ENCODE assay signal across 1 cellular context in the genomic region with DNA sequence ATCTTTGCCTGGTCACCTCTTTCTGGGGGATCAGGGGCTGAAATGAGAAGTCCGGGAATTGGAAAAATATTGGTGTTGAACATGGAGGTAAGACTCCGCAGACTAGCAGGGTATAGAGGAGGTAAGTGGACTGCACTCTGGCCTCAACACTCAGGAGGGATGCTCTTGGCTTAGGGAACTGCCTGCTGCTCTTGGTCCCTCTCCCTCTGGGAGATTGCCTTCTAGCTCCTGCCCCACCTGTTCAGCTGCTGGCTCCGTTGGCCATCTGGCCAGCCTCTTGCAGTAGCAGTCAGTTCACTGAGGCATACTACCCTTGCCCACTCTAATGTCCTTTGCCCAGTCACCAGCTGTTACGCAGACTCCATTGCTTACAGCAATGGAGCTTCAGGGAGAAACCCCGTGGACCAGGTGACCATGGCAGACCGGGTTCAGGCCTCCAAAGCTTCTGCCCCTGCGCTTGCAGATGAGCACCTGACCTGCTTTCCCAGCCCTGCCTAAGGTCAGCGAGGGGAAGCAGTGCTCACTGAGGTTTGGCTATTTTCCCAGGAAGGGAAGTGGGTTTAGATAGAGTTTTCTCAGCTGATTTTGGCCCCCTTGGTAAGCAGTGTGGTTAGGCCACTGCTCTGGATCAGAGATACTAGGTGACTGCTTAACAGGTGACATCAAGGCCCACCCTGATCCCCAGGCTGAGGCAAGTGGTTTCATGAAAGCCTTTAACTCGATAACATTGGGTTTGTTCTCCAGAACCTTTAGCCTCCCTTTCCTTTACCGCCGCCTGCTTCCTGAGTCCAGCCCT.
TF ChIP-seq lines count a peak whose summit lies in the region.

No MANE protein-coding gene starts in this region.

TF ChIP-seq in HepG2, 621 proteins besides CTCF, POLR2A, EP300 and RAD21:
- TF ChIP-seq JUNB (CRISPR knock-in tag; IDR thresholded peaks at IDR 0.05; ENCODE audit: borderline replicate concordance) = no peak
- peak; percentile 22 for TF ChIP-seq AGO2 (optimal IDR thresholded peaks at IDR 0.05; ENCODE audit: low read depth, low read length)
- TF ChIP-seq POLR2G (IDR thresholded peaks at IDR 0.05; ENCODE audit: low read depth, low read length) = no peak
- TF ChIP-seq FOXC1 (CRISPR knock-in tag; IDR thresholded peaks at IDR 0.05; ENCODE audit: borderline replicate concordance) = no peak
